In genomic region chr18:8747440-8747937, GRCh38 we compare ENCODE assay signal across 16 cellular contexts. TPM values are rescaled to one million over a fixed set of nuclear protein-coding genes. Genes with fewer than 3 reads are reported as not detected.
DNase-seq lines count a peak whose midpoint lies in the region; TF ChIP-seq lines count a peak whose summit lies in the region.
"Had no signal": no experiment of that assay in that cellular context is flagged by ENCODE, and none has a peak within 500 bp of the region (broad histone marks: within the 10 kb centered on the region; RNA-seq: fewer than 3 reads in every experiment).

No MANE protein-coding gene starts in this region.

- in situ Hi-C loops in ACHN (cut with HindIII; ENCODE audit: low pct_ligation_motif_present, low pct_unique_long_range_greater_than_20kb, low sequenced_read_pairs) = no loop called here

- H3K36me3 Mint-ChIP-seq in HFFc6 (ENCODE audit: low read depth) (peaks cover 59% of the 10 kb centered on the region), chondrocyte (ENCODE audit: low read depth) (peaks cover 4% of the 10 kb centered on the region)
- H3K36me3 Mint-ChIP-seq: natural killer cell treated with Interleukin-12 subunit alpha and Interleukin-12 subunit beta and Interleukin-15 and Interleukin-18, amount 100 ng/mL, for 72 hours had no signal

- TF ChIP-seq CTCF in HFFc6 (IDR thresholded peaks at IDR 0.05) = no peak
- TF ChIP-seq CTCF in chondrocyte (IDR thresholded peaks at IDR 0.05) = no peak

- H3K4me1 Mint-ChIP-seq in HFFc6 (ENCODE audit: low read depth) (peaks cover 95% of the 10 kb centered on the region), chondrocyte (ENCODE audit: low read depth) (peaks cover 79% of the 10 kb centered on the region)

- H3K27me3 Mint-ChIP-seq in HFFc6 (ENCODE audit: insufficient read depth) (no peaks in the 10 kb centered on the region; the same call in 1 of the 2 replicates), chondrocyte (ENCODE audit: low read depth) (no peaks in the 10 kb centered on the region)
- H3K27me3 Mint-ChIP-seq: activated CD4-positive, alpha-beta memory T cell treated with anti-CD3 and anti-CD28 coated beads for 36 hours; T-helper 17 cell had no signal

- no peaks in the 10 kb centered on the region for H3K36me3 ChIP-seq in SJCRH30
- H3K36me3 ChIP-seq: BE2C had no signal

- H3K27ac Mint-ChIP-seq in HFFc6 (peak overlapping the region; percentile 93), chondrocyte (ENCODE audit: unreplicated experiment) (peak overlapping the region; percentile 94)
- H3K27ac Mint-ChIP-seq: activated CD4-positive, alpha-beta memory T cell treated with anti-CD3 and anti-CD28 coated beads for 36 hours; natural killer cell treated with Interleukin-12 subunit alpha and Interleukin-12 subunit beta and Interleukin-15 and Interleukin-18, amount 100 ng/mL, for 72 hours; T-helper 17 cell had no signal

- H3K4me3 Mint-ChIP-seq in HFFc6 (peak overlapping the region; percentile 80), chondrocyte (ENCODE audit: unreplicated experiment) (peak overlapping the region; percentile 13)
- H3K4me3 Mint-ChIP-seq: activated CD4-positive, alpha-beta memory T cell treated with anti-CD3 and anti-CD28 coated beads for 36 hours; natural killer cell treated with Interleukin-12 subunit alpha and Interleukin-12 subunit beta and Interleukin-15 and Interleukin-18, amount 100 ng/mL, for 72 hours; T-helper 17 cell had no signal

- no peaks in the 10 kb centered on the region for H3K27me3 ChIP-seq in SJCRH30
- H3K27me3 ChIP-seq: BE2C had no signal

- no peak overlapping the region for H3K27ac ChIP-seq in SJCRH30

- no peaks in the 10 kb centered on the region for H3K4me1 ChIP-seq in SJCRH30

- no peak overlapping the region for H3K4me3 ChIP-seq in SJCRH30

- DNase-seq in ACHN (peak; percentile 66), HFFc6 (peak; percentile 92), chondrocyte (ENCODE audit: low spot score) (no peak), kidney glomerular epithelial cell (lab: John Stamatoyannopoulos, UW) (peak; percentile 88), SW480 (ENCODE audit: low spot score) (no peak), SJCRH30 (no peak), HuH-7 (ENCODE audit: low spot score) (no peak), cerebellum (ENCODE audit: low spot score) (no peak)
- DNase-seq: activated CD4-positive, alpha-beta memory T cell treated with anti-CD3 and anti-CD28 coated beads for 36 hours; activated naive CD4-positive, alpha-beta T cell treated with anti-CD3 and anti-CD28 coated beads, Interleukin-2, amount 50 U/mL, for 16 hours; effector CD4-positive, alpha-beta T cell; NCI-H187 treated with DMSO at 0.1 percent for 48 hours; stimulated activated naive CD8-positive, alpha-beta T cell treated with anti-CD3 and anti-CD28 coated beads, Interleukin-15, Interleukin-2, amounts not matched to agents 100 U/mL and 50 U/mL, for 24 hours; T-helper 17 cell had no signal

- no peaks in the 10 kb centered on the region; the same call in 1 of the 2 replicates for H3K9me3 Mint-ChIP-seq in HFFc6
- no peaks in the 10 kb centered on the region for H3K9me3 Mint-ChIP-seq in chondrocyte (ENCODE audit: low read depth)
- H3K9me3 Mint-ChIP-seq: natural killer cell treated with Interleukin-12 subunit alpha and Interleukin-12 subunit beta and Interleukin-15 and Interleukin-18, amount 100 ng/mL, for 72 hours had no signal

- no peaks in the 10 kb centered on the region for H3K9me3 ChIP-seq in SJCRH30 (replicated peaks)
- H3K9me3 ChIP-seq: BE2C had no signal

RNA-seq across cellular contexts. Expression of gene MTCL1, which starts 42.1 kb away (rescaled TPM):
- 10 to 100 TPM; 47.2 to 59.7 (median 55.3) TPM for total RNA-seq in HFFc6 (2021; fragmentation: NEBNext Ultra II Directional; extraction: Animal tissue kit (Norgen Biotek cat#: 25700))
- total RNA-seq in chondrocyte = 43.9 to 54.4 TPM (median 50.8 TPM) in 3 replicates
- 9.6 and 9.8 TPM in 2 replicates for total RNA-seq in SJCRH30 (2014; rRNA removed; shearing (Covaris generic))
- total RNA-seq in cerebellum = 26.7 TPM

Comparison
In these comparisons a context has a peak if more than half of its experiments do, and no peak if none do; other contexts are left out.
1. DNase-seq: peak in ACHN (single experiment), HFFc6 (single experiment) and kidney glomerular epithelial cell (single experiment); none in chondrocyte (single experiment), SW480 (single experiment), SJCRH30 (0 of 2), HuH-7 (single experiment) and cerebellum (single experiment).